23 cellular contexts compared by ENCODE assay signal in the genomic region with DNA sequence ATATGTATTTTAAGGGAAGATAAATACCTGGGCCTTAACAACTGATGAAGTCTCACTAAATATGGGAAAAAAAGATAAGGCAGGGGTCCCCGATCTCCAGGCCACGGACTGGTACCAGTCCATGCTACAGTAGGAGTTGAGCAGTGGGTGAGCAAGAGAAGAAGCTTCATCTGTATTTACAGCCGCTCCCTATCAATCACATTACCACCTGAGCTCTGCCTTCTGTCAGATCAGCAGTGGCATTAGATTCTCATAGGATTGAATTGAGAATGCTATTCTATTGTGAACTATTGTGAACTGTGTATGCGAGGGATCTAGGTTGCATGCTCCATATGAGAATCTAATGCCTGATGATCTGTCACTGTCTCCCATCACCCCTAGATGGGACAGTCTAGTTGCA.
"Had no signal": no experiment of that assay in that cellular context is flagged by ENCODE, and none has a peak within 500 bp of the region (broad histone marks: within the 10 kb centered on the region; RNA-seq: fewer than 3 reads in every experiment).

No MANE protein-coding gene starts in this region.

- H3K4me3 ChIP-seq: coronary artery, dorsolateral prefrontal cortex, gastroesophageal sphincter, heart left ventricle, hepatocyte, left lung, lower lobe of right lung, mucosa of descending colon had no signal

- H3K27ac ChIP-seq: coronary artery, epithelial cell of prostate, foreskin keratinocyte, gastroesophageal sphincter, heart left ventricle, left lung, lower lobe of right lung had no signal

- H3K36me3 ChIP-seq: gastroesophageal sphincter, heart left ventricle, left lung, lower lobe of right lung had no signal

- H3K4me3 Mint-ChIP-seq: immature natural killer cell, mesothelial cell of epicardium had no signal

- DNase-seq: dermis blood vessel endothelial cell; dorsolateral prefrontal cortex; effector CD4-positive, alpha-beta T cell; effector memory CD4-positive, alpha-beta T cell; erythroblast; foreskin keratinocyte; heart left ventricle; hypothalamus; immature natural killer cell; islet precursor cell; kidney; kidney glomerular epithelial cell; left lung; left ventricle myocardium superior; lower lobe of right lung; mesenchymal stem cell; mucosa of descending colon had no signal

- H3K27ac Mint-ChIP-seq: immature natural killer cell, mesothelial cell of epicardium had no signal

- ATAC-seq: esophagus mucosa, foreskin keratinocyte, gastroesophageal sphincter, heart left ventricle, left lung, left ventricle myocardium superior, lower lobe of right lung, mucosa of descending colon had no signal

- H3K36me3 Mint-ChIP-seq: mesothelial cell of epicardium had no signal

- H3K4me1 Mint-ChIP-seq: immature natural killer cell had no signal

- H3K9me3 ChIP-seq: gastroesophageal sphincter had no signal

- H3K27me3 ChIP-seq: dorsolateral prefrontal cortex, foreskin keratinocyte, gastroesophageal sphincter, heart left ventricle, hepatocyte, left lung had no signal

- H3K4me1 ChIP-seq: foreskin keratinocyte had no signal
